ENCODE assay signal across 9 cellular contexts in genomic region chr2:98569197-98569793, GRCh38. TPM values are rescaled to one million over a fixed set of nuclear protein-coding genes. Genes with fewer than 3 reads are reported as not detected.
DNase-seq lines count a peak whose midpoint lies in the region; ATAC-seq, FAIRE-seq and TF ChIP-seq lines count a peak whose summit lies in the region.
"Had no signal": no experiment of that assay in that cellular context is flagged by ENCODE, and none has a peak within 500 bp of the region (broad histone marks: within the 10 kb centered on the region; RNA-seq: fewer than 3 reads in every experiment).

No MANE protein-coding gene starts in this region.

- peak in 2 of 4 donors; percentile 33 to 38 for ATAC-seq in heart left ventricle
- no peak for ATAC-seq in GM18858 (IDR thresholded peaks at IDR 0.05; ENCODE audit: unreplicated experiment)
- no peak for ATAC-seq in GM19351 (IDR thresholded peaks at IDR 0.05; ENCODE audit: unreplicated experiment)

- WGBS in heart left ventricle, 4 donors = 63 to 78% (median 74%) methylated on average over 16 to 19 of the region's 19 CpGs

- H3K27me3 ChIP-seq in heart left ventricle = no peaks in the 10 kb centered on the region

- in situ Hi-C loops in ACHN (cut with HindIII; ENCODE audit: low pct_ligation_motif_present, low pct_unique_long_range_greater_than_20kb, low sequenced_read_pairs) = no loop called here

- peaks cover 0 to 22% (median 6%) of the 10 kb centered on the region in 12 donors for H3K4me1 ChIP-seq in heart left ventricle
- H3K4me1 ChIP-seq: HAP-1 had no signal

- DNase-seq in ACHN (peak; percentile 37), GM18507 (ENCODE audit: extremely low spot score, insufficient read length, low read depth) (peak; percentile 20), RPMI7951 (ENCODE audit: low read depth) (peak; percentile 9), heart left ventricle (peak in 3 of 5 donors; percentile 39 to 49 (median 39))
- peak; percentile 91 for DNase-seq in activated effector memory CD4-positive, alpha-beta T cell treated with anti-CD3 and anti-CD28 coated beads, Interleukin-2, amount 50 U/mL, for 16 hours
- DNase-seq in stimulated activated CD4-positive, alpha-beta T cell treated with anti-CD3 and anti-CD28 coated beads, Interleukin-12 subunit alpha, Interleukin-12 subunit beta, amount 100 ng/mL, for 4 hours = peak; percentile 73

- no peak for FAIRE-seq in GM18507 (lab: Jason Lieb, UNC)

- peaks cover 0 to 98% (median 84%) of the 10 kb centered on the region in 9 donors for H3K36me3 ChIP-seq in heart left ventricle

- no peak overlapping the region for H3K27ac ChIP-seq in heart left ventricle

- TF ChIP-seq CTCF in heart left ventricle (IDR thresholded peaks at IDR 0.05) = peak; percentile 68 to 92 (median 81)

- H3K9me3 ChIP-seq in heart left ventricle = no peaks in the 10 kb centered on the region
- H3K9me3 ChIP-seq: HAP-1 had no signal

- intact Hi-C loops in heart left ventricle (cut with DNase I) = loop anchor here in 2 of 10 donors (5.0 to 10.0 kb wide), 2 partner anchors 38 to 124 kb away; partner anchors contain the start of genes COA5 (in 2 of the 2), UNC50 (in 2 of the 2) and INPP4A (in 1 of the 2)

- H3K4me3 ChIP-seq in heart left ventricle = no peak overlapping the region
- H3K4me3 ChIP-seq: HAP-1 had no signal

- no peak for TF ChIP-seq POLR2A in heart left ventricle (IDR thresholded peaks at IDR 0.05)

RNA-seq across cellular contexts. Expression of gene COA5, which starts 39.0 kb away (rescaled TPM):
- 41.0 and 43.5 TPM in 2 replicates for total RNA-seq in RPMI7951 (2014; rRNA removed; shearing (Covaris generic))
- total RNA-seq in heart left ventricle = 10 to 100 TPM; 19.6 to 33.5 (median 27.7) TPM
- 10 to 100 TPM; 23.2 to 39.5 TPM for polyA plus RNA-seq in heart left ventricle

RNA-seq across cellular contexts. Expression of gene UNC50, which starts 39.1 kb away (rescaled TPM):
- 72.8 and 83.4 TPM in 2 replicates for total RNA-seq in RPMI7951 (2014; rRNA removed; shearing (Covaris generic))
- total RNA-seq in heart left ventricle = 10 to 100 TPM; 22.3 to 31.4 (median 25.6) TPM
- 10 to 100 TPM; 36.9 to 37.0 TPM for polyA plus RNA-seq in heart left ventricle

Comparison
In these comparisons a context has a peak if more than half of its experiments do, and no peak if none do; other contexts are left out.
1. DNase-seq: peak in every context shown above with its lines; median percentile 91 in activated effector memory CD4-positive, alpha-beta T cell treated with anti-CD3 and anti-CD28 coated beads, Interleukin-2, amount 50 U/mL, for 16 hours; 73 in stimulated activated CD4-positive, alpha-beta T cell treated with anti-CD3 and anti-CD28 coated beads, Interleukin-12 subunit alpha, Interleukin-12 subunit beta, amount 100 ng/mL, for 4 hours; 39 in heart left ventricle; 37 in ACHN; 20 in GM18507; 9 in RPMI7951.